ENCODE assay signal across 18 cellular contexts in genomic region chr3:99503350-99503749, GRCh38.
DNase-seq lines count a peak whose midpoint lies in the region; ATAC-seq and TF ChIP-seq lines count a peak whose summit lies in the region.
"Had no signal": no experiment of that assay in that cellular context is flagged by ENCODE, and none has a peak within 500 bp of the region (broad histone marks: within the 10 kb centered on the region; RNA-seq: fewer than 3 reads in every experiment).

No MANE protein-coding gene starts in this region.

- ATAC-seq in RWPE2 (ENCODE audit: low read depth), result no peak
- ATAC-seq in HG02973 (IDR thresholded peaks at IDR 0.05; ENCODE audit: unreplicated experiment), result no peak
- ATAC-seq: activated T-cell treated with anti-CD3 and anti-CD28 coated beads, Interleukin-2, amount 50 U/mL, for 4 hours; natural killer cell treated with Interleukin-12 subunit alpha and Interleukin-12 subunit beta and Interleukin-15 and Interleukin-18, amount 100 ng/mL, for 72 hours had no signal

- DNase-seq in AG04450 (ENCODE audit: low read depth, low spot score), result no peak
- no peak for DNase-seq in RWPE2 (ENCODE audit: low spot score)
- peak; percentile 50 for DNase-seq in fibroblast of pulmonary artery (ENCODE audit: low read depth)
- DNase-seq in DMS114 treated with DMSO at 0.1 percent for 48 hours (lab: John Stamatoyannopoulos, UW; ENCODE audit: unreplicated experiment), result no peak
- no peak for DNase-seq in ACHN
- no peak for DNase-seq in superior temporal gyrus (ENCODE audit: extremely low spot score)
- DNase-seq: activated CD4-positive, alpha-beta T cell treated with anti-CD3 and anti-CD28 coated beads for 48 hours; activated T-cell treated with anti-CD3 and anti-CD28 coated beads, Interleukin-2, amount 50 U/mL, for 4 hours; Calu3; effector CD4-positive, alpha-beta T cell; NCI-H1105 treated with DMSO at 0.1 percent for 48 hours; NCI-H510A; Peyer's patch; T-helper 2 cell; testis had no signal

- POLR2A ChIA-PET in AG04450 (lab: Yijun Ruan, JAX), result interaction anchor here (1.4 kb wide), 1 partner anchor 134 kb away, joined by 7 read pairs; the partner anchor contains the start of gene COL8A1

- no peaks in the 10 kb centered on the region for H3K4me1 ChIP-seq in RWPE2 (ENCODE audit: insufficient read depth, poor library complexity, severe bottlenecking)
- H3K4me1 ChIP-seq: Peyer's patch had no signal

- no peaks in the 10 kb centered on the region for H3K36me3 ChIP-seq in RWPE2 (ENCODE audit: low read depth)
- H3K36me3 ChIP-seq: Peyer's patch had no signal

- in situ Hi-C loops in ACHN (cut with HindIII; ENCODE audit: low pct_ligation_motif_present, low pct_unique_long_range_greater_than_20kb, low sequenced_read_pairs), result no loop called here

- H3K9me3 ChIP-seq in AG04450 (ENCODE audit: control insufficient read depth, insufficient read depth, low read length) (no peaks in the 10 kb centered on the region), RWPE2 (ENCODE audit: severe bottlenecking) (no peaks in the 10 kb centered on the region)
- H3K9me3 ChIP-seq: Peyer's patch, testis had no signal

- no peaks in the 10 kb centered on the region for H3K36me3 Mint-ChIP-seq in nephron (ENCODE audit: low read depth)
- H3K36me3 Mint-ChIP-seq: natural killer cell treated with Interleukin-12 subunit alpha and Interleukin-12 subunit beta and Interleukin-15 and Interleukin-18, amount 100 ng/mL, for 72 hours had no signal

- TF ChIP-seq CTCF in AG04450 (IDR thresholded peaks at IDR 0.05; ENCODE audit: low read depth, low read length) (no peak), RWPE2 (IDR thresholded peaks at IDR 0.05; ENCODE audit: poor library complexity, severe bottlenecking) (no peak), fibroblast of pulmonary artery (IDR thresholded peaks at IDR 0.05; ENCODE audit: low read length, missing control alignments) (no peak), nephron (IDR thresholded peaks at IDR 0.05; ENCODE audit: unreplicated experiment in 3 of 3) (no peak)

- peak overlapping the region; percentile 53 for H3K27ac ChIP-seq in AG04450 (ENCODE audit: low read depth, low read length)
- peak overlapping the region; percentile 5 for H3K27ac ChIP-seq in RWPE2 (ENCODE audit: poor library complexity, severe bottlenecking)

- H3K4me1 Mint-ChIP-seq in nephron, result peaks cover 16% of the 10 kb centered on the region

- H3K27me3 ChIP-seq in AG04450 (ENCODE audit: control insufficient read depth, insufficient read depth, low read length), result no peaks in the 10 kb centered on the region
- no peaks in the 10 kb centered on the region for H3K27me3 ChIP-seq in RWPE2 (ENCODE audit: insufficient read depth, poor library complexity, severe bottlenecking)
- H3K27me3 ChIP-seq: Peyer's patch, testis had no signal

- H3K9me3 Mint-ChIP-seq in nephron, result no peaks in the 10 kb centered on the region
- H3K9me3 Mint-ChIP-seq: activated T-cell treated with anti-CD3 and anti-CD28 coated beads, Interleukin-2, amount 50 U/mL, for 4 hours; natural killer cell treated with Interleukin-12 subunit alpha and Interleukin-12 subunit beta and Interleukin-15 and Interleukin-18, amount 100 ng/mL, for 72 hours had no signal

- peak overlapping the region; percentile 78 to 89 (median 80) for H3K27ac Mint-ChIP-seq in nephron
- H3K27ac Mint-ChIP-seq: natural killer cell treated with Interleukin-12 subunit alpha and Interleukin-12 subunit beta and Interleukin-15 and Interleukin-18, amount 100 ng/mL, for 72 hours had no signal

- H3K4me3 Mint-ChIP-seq in nephron, result no peak overlapping the region
- H3K4me3 Mint-ChIP-seq: activated T-cell treated with anti-CD3 and anti-CD28 coated beads, Interleukin-2, amount 50 U/mL, for 4 hours; natural killer cell treated with Interleukin-12 subunit alpha and Interleukin-12 subunit beta and Interleukin-15 and Interleukin-18, amount 100 ng/mL, for 72 hours had no signal

- H3K27me3 Mint-ChIP-seq in nephron (ENCODE audit: low read depth), result no peaks in the 10 kb centered on the region
- H3K27me3 Mint-ChIP-seq: natural killer cell treated with Interleukin-12 subunit alpha and Interleukin-12 subunit beta and Interleukin-15 and Interleukin-18, amount 100 ng/mL, for 72 hours had no signal

- H3K4me3 ChIP-seq in AG04450 (ENCODE audit: low read depth, low read length) (no peak overlapping the region), RWPE2 (ENCODE audit: severe bottlenecking) (no peak overlapping the region), fibroblast of pulmonary artery (replicated peaks; ENCODE audit: low read depth, low read length) (no peak overlapping the region)
- H3K4me3 ChIP-seq: Peyer's patch, testis had no signal

- CTCF ChIA-PET in AG04450 (lab: Charles Lee), result interaction anchor here (0.6 to 1.6 kb wide), 7 partner anchors 10 to 286 kb away, joined by 3 to 4 read pairs (median 4); no protein-coding TSS in a partner anchor
